Comparison of ENCODE assay signal across 8 cellular contexts in genomic region chr11:6682936-6683861, GRCh38. TPM values are rescaled to one million over a fixed set of nuclear protein-coding genes. Genes with fewer than 3 reads are reported as not detected.
A peak's percentile ranks its signal among the peaks of the same experiment; 100 is the strongest.
DNase-seq lines count a peak whose midpoint lies in the region; ATAC-seq, FAIRE-seq and TF ChIP-seq lines count a peak whose summit lies in the region.

Gene MRPL17, minus strand, starts transcription at chr11:6683340. Its CDS starts 44 bp downstream, at chr11:6683296.

- TF ChIP-seq POLR2A in esophagus muscularis mucosa (IDR thresholded peaks at IDR 0.05; ENCODE audit: low read depth): peak; percentile 27

- peak within 1 kb of the TSS; percentile 99 for H3K27ac Mint-ChIP-seq in activated T-cell treated with anti-CD3 and anti-CD28 coated beads, Interleukin-2, amount 50 U/mL, for 72 hours

- H3K27ac ChIP-seq in Karpas-422 (ENCODE audit: low read length) (peak within 1 kb of the TSS; percentile 58), esophagus muscularis mucosa (replicated peaks in 1 of 4) (peak within 1 kb of the TSS; percentile 88 to 95 (median 90)), muscle layer of duodenum (ENCODE audit: low read length) (peak within 1 kb of the TSS; percentile 93)

- no peaks in the 10 kb centered on the region for H3K9me3 ChIP-seq in Karpas-422 (ENCODE audit: low read length)
- H3K9me3 ChIP-seq in esophagus muscularis mucosa: no peaks in the 10 kb centered on the region
- H3K9me3 ChIP-seq in muscle layer of duodenum (ENCODE audit: control insufficient read depth in 1 of 2, low read length in 2 of 2): no peaks in the 10 kb centered on the region

- no peaks in the 10 kb centered on the region for H3K9me3 Mint-ChIP-seq in activated T-cell treated with anti-CD3 and anti-CD28 coated beads, Interleukin-2, amount 50 U/mL, for 72 hours

- no peaks in the 10 kb centered on the region for H3K27me3 Mint-ChIP-seq in activated T-cell treated with anti-CD3 and anti-CD28 coated beads, Interleukin-2, amount 50 U/mL, for 72 hours (ENCODE audit: low read depth)

- ATAC-seq in GM21825 (IDR thresholded peaks at IDR 0.05; ENCODE audit: unreplicated experiment): peak; percentile 90
- ATAC-seq in activated T-cell treated with anti-CD3 and anti-CD28 coated beads, Interleukin-2, amount 50 U/mL, for 72 hours (replicated peaks in 1 of 2): peak; percentile 94 to 96

- FAIRE-seq in RCC 7860 (lab: Jason Lieb, UNC): peak; percentile 83

- peak within 1 kb of the TSS; percentile 91 for H3K9ac ChIP-seq in Karpas-422 (ENCODE audit: low read length)

- peaks cover 21% of the 10 kb centered on the region for H3K4me1 ChIP-seq in Karpas-422 (ENCODE audit: low read length)
- peaks cover 21 to 25% (median 24%) of the 10 kb centered on the region in 4 donors for H3K4me1 ChIP-seq in esophagus muscularis mucosa
- peaks cover 6 to 26% of the 10 kb centered on the region in 2 donors for H3K4me1 ChIP-seq in muscle layer of duodenum (ENCODE audit: control insufficient read depth in 1 of 2, insufficient read depth in 2 of 2, low read length in 2 of 2)

- peak within 1 kb of the TSS; percentile 89 for H3K4me2 ChIP-seq in Karpas-422 (ENCODE audit: low read depth, low read length, poor library complexity, severe bottlenecking)

- TF ChIP-seq CTCF in esophagus muscularis mucosa (IDR thresholded peaks at IDR 0.05): peak; percentile 91 to 95 (median 94)

- H3K4me3 Mint-ChIP-seq in activated T-cell treated with anti-CD3 and anti-CD28 coated beads, Interleukin-2, amount 50 U/mL, for 72 hours: peak within 1 kb of the TSS; percentile 94 to 97

- H3K36me3 ChIP-seq in Karpas-422 (ENCODE audit: insufficient read depth, low read length): peaks cover 19% of the 10 kb centered on the region
- H3K36me3 ChIP-seq in esophagus muscularis mucosa: peaks cover 4 to 21% (median 14%) of the 10 kb centered on the region in 4 donors
- H3K36me3 ChIP-seq in muscle layer of duodenum (ENCODE audit: control insufficient read depth in 1 of 2, insufficient read depth in 2 of 2, low read length in 2 of 2): peaks cover 12 to 14% of the 10 kb centered on the region in 2 donors

- peaks cover 15% of the 10 kb centered on the region for H4K20me1 ChIP-seq in Karpas-422 (ENCODE audit: insufficient read depth, low read depth, low read length)

- TF ChIP-seq EP300 in esophagus muscularis mucosa (IDR thresholded peaks at IDR 0.05): no peak

- peaks cover 5 to 10% of the 10 kb centered on the region in 2 donors for H3K36me3 Mint-ChIP-seq in activated T-cell treated with anti-CD3 and anti-CD28 coated beads, Interleukin-2, amount 50 U/mL, for 72 hours (ENCODE audit: insufficient read depth in 2 of 2)

- H3K4me3 ChIP-seq in Karpas-422 (ENCODE audit: low read length): peak within 1 kb of the TSS; percentile 93
- peak within 1 kb of the TSS; percentile 71 to 91 (median 79) for H3K4me3 ChIP-seq in esophagus muscularis mucosa
- H3K4me3 ChIP-seq in muscle layer of duodenum (ENCODE audit: low read depth in 1 of 2, low read length in 2 of 2): peak within 1 kb of the TSS; percentile 84 to 96

- intact Hi-C loops in esophagus muscularis mucosa (cut with DNase I): loop anchor here (2.0 to 5.0 kb wide), 4 partner anchors 70 to 451 kb away; partner anchors contain the start of genes FHIP1B and TAF10

- H3K27me3 ChIP-seq in Karpas-422 (ENCODE audit: low read length): no peaks in the 10 kb centered on the region
- H3K27me3 ChIP-seq in esophagus muscularis mucosa: no peaks in the 10 kb centered on the region
- H3K27me3 ChIP-seq in muscle layer of duodenum (ENCODE audit: low read depth, low read length): no peaks in the 10 kb centered on the region

- WGBS in esophagus muscularis mucosa: under 1% methylated on average over 40 of the region's 70 CpGs

- no peaks in the 10 kb centered on the region for H3K9me2 ChIP-seq in Karpas-422 (replicated peaks; ENCODE audit: insufficient read depth, low read length)

- peaks cover 21% of the 10 kb centered on the region for H3K79me2 ChIP-seq in Karpas-422 (ENCODE audit: low read length)

- peaks cover 41% of the 10 kb centered on the region for H3K4me1 Mint-ChIP-seq in activated T-cell treated with anti-CD3 and anti-CD28 coated beads, Interleukin-2, amount 50 U/mL, for 72 hours (ENCODE audit: low read depth)

- DNase-seq in Daoy (ENCODE audit: low read depth) (peak; percentile 99), Karpas-422 (peak; percentile 100), RCC 7860 (ENCODE audit: low spot score) (peak; percentile 95), esophagus muscularis mucosa (ENCODE audit: extremely low spot score) (peak; percentile 100)
- peak; percentile 98 to 99 for DNase-seq in activated T-cell treated with anti-CD3 and anti-CD28 coated beads, Interleukin-2, amount 50 U/mL, for 72 hours
- peak; percentile 98 for DNase-seq in stimulated activated CD8-positive, alpha-beta memory T cell treated with anti-CD3 and anti-CD28 coated beads, Interleukin-7, amount 100 ng/mL, for 4 hours (ENCODE audit: low read depth in 2 of 2)

- H2AFZ ChIP-seq in Karpas-422 (ENCODE audit: low read length): peak within 1 kb of the TSS; percentile 87

RNA-seq across cellular contexts. Expression of gene MRPL17, which starts in this region (rescaled TPM):
- total RNA-seq in Daoy (2014; rRNA removed; shearing (Covaris generic)): 95.5 and 120 TPM in 2 replicates
- total RNA-seq in Karpas-422 (2014; rRNA removed; shearing (Covaris generic); ENCODE audit: low replicate concordance): 55.4 and 67.3 TPM in 2 replicates
- 10 to 100 TPM; 38.2 to 39.8 TPM for total RNA-seq in activated T-cell treated with anti-CD3 and anti-CD28 coated beads, Interleukin-2, amount 50 U/mL, for 72 hours
- total RNA-seq in esophagus muscularis mucosa: 10 to 100 TPM; 13.3 to 22.9 (median 19.4) TPM

Comparison
In these comparisons a context has a peak if more than half of its experiments do, and no peak if none do; other contexts are left out.
1. Peak in every context shown above with its lines: DNase-seq, ATAC-seq, H3K4me3 ChIP-seq and H3K27ac ChIP-seq.